In the genomic region with DNA sequence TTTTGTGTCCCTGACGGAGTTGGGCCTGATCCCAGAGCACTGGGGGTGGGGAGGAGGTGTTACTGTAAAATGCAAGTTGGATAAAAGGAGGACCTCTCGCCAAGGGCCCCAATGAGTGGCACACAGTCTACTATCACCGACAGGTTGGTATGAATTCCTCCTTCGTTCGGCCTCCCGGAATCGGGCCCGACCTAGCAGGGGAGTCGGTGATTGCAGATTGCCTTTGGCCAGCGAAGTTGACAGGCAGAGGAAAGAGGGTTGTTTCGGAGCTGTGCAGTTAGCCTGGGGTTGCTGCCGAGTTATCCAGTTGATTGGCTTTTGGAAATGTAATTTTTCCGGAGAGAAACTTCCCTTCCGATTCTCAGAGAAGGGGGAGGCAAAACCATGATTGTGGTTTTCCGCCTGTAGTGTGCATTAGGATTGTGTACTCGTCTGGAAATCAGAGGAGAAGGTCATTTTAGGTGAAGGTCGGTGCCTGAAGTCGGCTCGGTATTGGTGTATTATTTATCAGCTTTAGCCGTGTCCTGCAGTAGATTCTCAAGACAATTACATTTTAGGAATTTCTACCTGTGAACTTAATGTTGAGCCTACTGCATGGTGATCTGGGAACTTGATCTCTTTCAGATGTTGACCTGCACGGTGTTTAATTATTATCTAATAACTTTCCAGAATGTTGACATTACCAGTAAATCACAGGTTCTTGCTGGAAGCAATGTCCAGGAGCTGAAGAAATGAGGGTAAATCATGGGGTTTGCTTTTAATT, we compare ENCODE assay signal across 1 cellular context.
A peak's percentile ranks its signal among the peaks of the same experiment; 100 is the strongest.
TF ChIP-seq lines count a peak whose summit lies in the region.

No MANE protein-coding gene starts in this region.

TF ChIP-seq in HepG2, 621 proteins besides CTCF, POLR2A, EP300 and RAD21 (continued from another document and continues in another):
- TF ChIP-seq, protein P1, sequence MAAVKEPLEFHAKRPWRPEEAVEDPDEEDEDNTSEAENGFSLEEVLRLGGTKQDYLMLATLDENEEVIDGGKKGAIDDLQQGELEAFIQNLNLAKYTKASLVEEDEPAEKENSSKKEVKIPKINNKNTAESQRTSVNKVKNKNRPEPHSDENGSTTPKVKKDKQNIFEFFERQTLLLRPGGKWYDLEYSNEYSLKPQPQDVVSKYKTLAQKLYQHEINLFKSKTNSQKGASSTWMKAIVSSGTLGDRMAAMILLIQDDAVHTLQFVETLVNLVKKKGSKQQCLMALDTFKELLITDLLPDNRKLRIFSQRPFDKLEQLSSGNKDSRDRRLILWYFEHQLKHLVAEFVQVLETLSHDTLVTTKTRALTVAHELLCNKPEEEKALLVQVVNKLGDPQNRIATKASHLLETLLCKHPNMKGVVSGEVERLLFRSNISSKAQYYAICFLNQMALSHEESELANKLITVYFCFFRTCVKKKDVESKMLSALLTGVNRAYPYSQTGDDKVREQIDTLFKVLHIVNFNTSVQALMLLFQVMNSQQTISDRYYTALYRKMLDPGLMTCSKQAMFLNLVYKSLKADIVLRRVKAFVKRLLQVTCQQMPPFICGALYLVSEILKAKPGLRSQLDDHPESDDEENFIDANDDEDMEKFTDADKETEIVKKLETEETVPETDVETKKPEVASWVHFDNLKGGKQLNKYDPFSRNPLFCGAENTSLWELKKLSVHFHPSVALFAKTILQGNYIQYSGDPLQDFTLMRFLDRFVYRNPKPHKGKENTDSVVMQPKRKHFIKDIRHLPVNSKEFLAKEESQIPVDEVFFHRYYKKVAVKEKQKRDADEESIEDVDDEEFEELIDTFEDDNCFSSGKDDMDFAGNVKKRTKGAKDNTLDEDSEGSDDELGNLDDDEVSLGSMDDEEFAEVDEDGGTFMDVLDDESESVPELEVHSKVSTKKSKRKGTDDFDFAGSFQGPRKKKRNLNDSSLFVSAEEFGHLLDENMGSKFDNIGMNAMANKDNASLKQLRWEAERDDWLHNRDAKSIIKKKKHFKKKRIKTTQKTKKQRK (IDR thresholded peaks at IDR 0.05; ENCODE audit: low read length) = no peak
- TF ChIP-seq ZNF710 (CRISPR knock-in tag; IDR thresholded peaks at IDR 0.05; ENCODE audit: borderline replicate concordance) = peak; percentile 41; the same call in 1 of the 2 replicates
- TF ChIP-seq DRAP1 (CRISPR knock-in tag; IDR thresholded peaks at IDR 0.05) = 0 out of 2 replicates have a peak, but pooled peaks have one; percentile 9
- TF ChIP-seq KAT7 (CRISPR knock-in tag; IDR thresholded peaks at IDR 0.05; ENCODE audit: borderline replicate concordance) = peak; percentile 40; the same call in 1 of the 2 replicates
- 0 out of 2 replicates have a peak, but pooled peaks have one; percentile 31 for TF ChIP-seq ZNF124 (CRISPR knock-in tag; IDR thresholded peaks at IDR 0.05)
- 0 out of 2 replicates have a peak, but pooled peaks have one; percentile 10 for TF ChIP-seq ARNTL (CRISPR knock-in tag; IDR thresholded peaks at IDR 0.05)
- no peak for TF ChIP-seq GABPA (IDR thresholded peaks at IDR 0.05; ENCODE audit: low read depth, low read length)
- TF ChIP-seq GABPA (CRISPR knock-in tag; IDR thresholded peaks at IDR 0.05; ENCODE audit: low read depth) = peak; percentile 35; the same call in 1 of the 2 replicates
- TF ChIP-seq FOXA3 (CRISPR knock-in tag; IDR thresholded peaks at IDR 0.05) = 0 out of 2 replicates have a peak, but pooled peaks have one; percentile 5
- TF ChIP-seq NFE2 (CRISPR knock-in tag; IDR thresholded peaks at IDR 0.05) = no peak
- peak; percentile 51; the same call in 1 of the 2 replicates for TF ChIP-seq RXRA (CRISPR knock-in tag; IDR thresholded peaks at IDR 0.05)
- peak; percentile 37; the same call in 1 of the 2 replicates for TF ChIP-seq ZNF350 (CRISPR knock-in tag; IDR thresholded peaks at IDR 0.05; ENCODE audit: borderline replicate concordance, low read depth)
- 0 out of 2 replicates have a peak, but pooled peaks have one; percentile 41 for TF ChIP-seq ZNF274 (CRISPR knock-in tag; IDR thresholded peaks at IDR 0.05)
- TF ChIP-seq TP53 (CRISPR knock-in tag; conservative IDR thresholded peaks at IDR 0.05) = no peak
- TF ChIP-seq U2AF2 (IDR thresholded peaks at IDR 0.05; ENCODE audit: low read depth, low read length) = no peak
- TF ChIP-seq TMF1 (CRISPR knock-in tag; IDR thresholded peaks at IDR 0.05; ENCODE audit: low read depth) = no peak
- TF ChIP-seq ZNF235 (CRISPR knock-in tag; IDR thresholded peaks at IDR 0.05; ENCODE audit: borderline replicate concordance) = no peak
- peak; percentile 30; the same call in 1 of the 2 replicates for TF ChIP-seq ISL2 (CRISPR knock-in tag; IDR thresholded peaks at IDR 0.05)
- TF ChIP-seq TBP (CRISPR knock-in tag; IDR thresholded peaks at IDR 0.05) = no peak
- peak; percentile 29 for TF ChIP-seq ARID3A (IDR thresholded peaks at IDR 0.05; ENCODE audit: low read depth, low read length)
- 0 out of 2 replicates have a peak, but pooled peaks have one; percentile 47 for TF ChIP-seq MBD4 (IDR thresholded peaks at IDR 0.05; ENCODE audit: borderline replicate concordance, low read length)
- TF ChIP-seq, protein P2, sequence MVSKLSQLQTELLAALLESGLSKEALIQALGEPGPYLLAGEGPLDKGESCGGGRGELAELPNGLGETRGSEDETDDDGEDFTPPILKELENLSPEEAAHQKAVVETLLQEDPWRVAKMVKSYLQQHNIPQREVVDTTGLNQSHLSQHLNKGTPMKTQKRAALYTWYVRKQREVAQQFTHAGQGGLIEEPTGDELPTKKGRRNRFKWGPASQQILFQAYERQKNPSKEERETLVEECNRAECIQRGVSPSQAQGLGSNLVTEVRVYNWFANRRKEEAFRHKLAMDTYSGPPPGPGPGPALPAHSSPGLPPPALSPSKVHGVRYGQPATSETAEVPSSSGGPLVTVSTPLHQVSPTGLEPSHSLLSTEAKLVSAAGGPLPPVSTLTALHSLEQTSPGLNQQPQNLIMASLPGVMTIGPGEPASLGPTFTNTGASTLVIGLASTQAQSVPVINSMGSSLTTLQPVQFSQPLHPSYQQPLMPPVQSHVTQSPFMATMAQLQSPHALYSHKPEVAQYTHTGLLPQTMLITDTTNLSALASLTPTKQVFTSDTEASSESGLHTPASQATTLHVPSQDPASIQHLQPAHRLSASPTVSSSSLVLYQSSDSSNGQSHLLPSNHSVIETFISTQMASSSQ (IDR thresholded peaks at IDR 0.05; ENCODE audit: low read depth) = peak; percentile 46
- TF ChIP-seq, protein P2 (CRISPR knock-in tag; IDR thresholded peaks at IDR 0.05; ENCODE audit: borderline replicate concordance) = peak; percentile 68; the same call in 1 of the 2 replicates
- TF ChIP-seq, protein P3, sequence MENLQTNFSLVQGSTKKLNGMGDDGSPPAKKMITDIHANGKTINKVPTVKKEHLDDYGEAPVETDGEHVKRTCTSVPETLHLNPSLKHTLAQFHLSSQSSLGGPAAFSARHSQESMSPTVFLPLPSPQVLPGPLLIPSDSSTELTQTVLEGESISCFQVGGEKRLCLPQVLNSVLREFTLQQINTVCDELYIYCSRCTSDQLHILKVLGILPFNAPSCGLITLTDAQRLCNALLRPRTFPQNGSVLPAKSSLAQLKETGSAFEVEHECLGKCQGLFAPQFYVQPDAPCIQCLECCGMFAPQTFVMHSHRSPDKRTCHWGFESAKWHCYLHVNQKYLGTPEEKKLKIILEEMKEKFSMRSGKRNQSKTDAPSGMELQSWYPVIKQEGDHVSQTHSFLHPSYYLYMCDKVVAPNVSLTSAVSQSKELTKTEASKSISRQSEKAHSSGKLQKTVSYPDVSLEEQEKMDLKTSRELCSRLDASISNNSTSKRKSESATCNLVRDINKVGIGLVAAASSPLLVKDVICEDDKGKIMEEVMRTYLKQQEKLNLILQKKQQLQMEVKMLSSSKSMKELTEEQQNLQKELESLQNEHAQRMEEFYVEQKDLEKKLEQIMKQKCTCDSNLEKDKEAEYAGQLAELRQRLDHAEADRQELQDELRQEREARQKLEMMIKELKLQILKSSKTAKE (CRISPR knock-in tag; IDR thresholded peaks at IDR 0.05; ENCODE audit: borderline replicate concordance) = 0 out of 2 replicates have a peak, but pooled peaks have one; percentile 11
- 0 out of 2 replicates have a peak, but pooled peaks have one; percentile 13 for TF ChIP-seq PPARG (CRISPR knock-in tag; conservative IDR thresholded peaks at IDR 0.05)
- TF ChIP-seq ZFP91 (CRISPR knock-in tag; IDR thresholded peaks at IDR 0.05; ENCODE audit: borderline replicate concordance) = peak; percentile 16; the same call in 1 of the 2 replicates
- no peak for TF ChIP-seq HNRNPK (IDR thresholded peaks at IDR 0.05; ENCODE audit: low read depth, low read length, poor library complexity, severe bottlenecking)
- TF ChIP-seq RARA (CRISPR knock-in tag; IDR thresholded peaks at IDR 0.05) = peak; percentile 68
- TF ChIP-seq ARID5B (CRISPR knock-in tag; IDR thresholded peaks at IDR 0.05) = peak; percentile 40; the same call in 1 of the 2 replicates
- TF ChIP-seq ZNF563 (CRISPR knock-in tag; IDR thresholded peaks at IDR 0.05) = no peak
- no peak for TF ChIP-seq JUN (CRISPR knock-in tag; IDR thresholded peaks at IDR 0.05)
- no peak for TF ChIP-seq DPF2 (CRISPR knock-in tag; IDR thresholded peaks at IDR 0.05; ENCODE audit: borderline replicate concordance, low read depth)
- peak; percentile 32 for TF ChIP-seq SAP130 (CRISPR knock-in tag; IDR thresholded peaks at IDR 0.05; ENCODE audit: low read depth)
- TF ChIP-seq MIXL1 (CRISPR knock-in tag; IDR thresholded peaks at IDR 0.05) = peak; percentile 23; the same call in 1 of the 2 replicates
